10 cellular contexts compared by ENCODE assay signal in the genomic region with DNA sequence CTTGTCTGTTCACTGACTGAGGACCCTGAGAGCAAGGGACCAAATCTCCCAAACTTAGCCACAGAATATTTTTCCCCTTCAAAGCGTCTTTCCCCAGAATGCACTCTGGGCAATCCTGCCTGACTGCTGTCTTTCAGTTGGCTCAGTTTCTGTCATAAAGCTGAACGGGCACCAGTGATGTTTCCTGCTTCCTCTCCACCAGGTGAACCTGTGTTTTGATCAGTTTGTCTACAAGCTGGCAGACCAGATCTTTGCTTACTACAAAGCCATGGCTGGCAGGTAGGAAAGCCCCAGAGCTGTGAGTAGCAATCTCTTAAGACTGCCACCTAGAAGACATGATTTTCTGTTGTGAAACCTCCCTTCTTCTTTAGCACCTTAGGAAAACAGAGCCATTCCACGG.
A peak's percentile ranks its signal among the peaks of the same experiment; 100 is the strongest.
DNase-seq lines count a peak whose midpoint lies in the region; ATAC-seq and TF ChIP-seq lines count a peak whose summit lies in the region.
"Had no signal": no experiment of that assay in that cellular context is flagged by ENCODE, and none has a peak within 500 bp of the region (broad histone marks: within the 10 kb centered on the region; RNA-seq: fewer than 3 reads in every experiment).

No MANE protein-coding gene starts in this region.

- no peaks in the 10 kb centered on the region for H3K9me3 ChIP-seq in CD8-positive, alpha-beta T cell (ENCODE audit: low read length)
- H3K9me3 ChIP-seq in mucosa of stomach (ENCODE audit: control insufficient read depth, low read length), result no peaks in the 10 kb centered on the region

- peaks cover 92% of the 10 kb centered on the region for H3K36me3 Mint-ChIP-seq in CD8-positive, alpha-beta T cell
- peaks cover 7% of the 10 kb centered on the region; the same call in 1 of the 2 replicates for H3K36me3 Mint-ChIP-seq in HFFc6 (ENCODE audit: low read depth)
- H3K36me3 Mint-ChIP-seq in activated naive CD8-positive, alpha-beta T cell, result peaks cover 16% of the 10 kb centered on the region

- peaks cover 34% of the 10 kb centered on the region for H3K4me1 Mint-ChIP-seq in CD8-positive, alpha-beta T cell (ENCODE audit: low read depth)
- peaks cover 16% of the 10 kb centered on the region for H3K4me1 Mint-ChIP-seq in HFFc6 (ENCODE audit: low read depth)
- H3K4me1 Mint-ChIP-seq in activated naive CD8-positive, alpha-beta T cell (ENCODE audit: low read depth), result peaks cover 55% of the 10 kb centered on the region

- no peaks in the 10 kb centered on the region for H3K27me3 ChIP-seq in CD8-positive, alpha-beta T cell (ENCODE audit: insufficient read depth, low read length)
- no peaks in the 10 kb centered on the region for H3K27me3 ChIP-seq in mucosa of stomach (ENCODE audit: control insufficient read depth, insufficient read depth, low read length)
- H3K27me3 ChIP-seq: neural progenitor cell had no signal

- TF ChIP-seq CTCF in CD8-positive, alpha-beta T cell (IDR thresholded peaks at IDR 0.05), result no peak
- no peak for TF ChIP-seq CTCF in HFFc6 (IDR thresholded peaks at IDR 0.05)

- H3K4me3 ChIP-seq in CD8-positive, alpha-beta T cell (ENCODE audit: low read depth, low read length), result no peak overlapping the region
- H3K4me3 ChIP-seq in mucosa of stomach (ENCODE audit: low read length), result peak overlapping the region; percentile 6
- H3K4me3 ChIP-seq: neural progenitor cell had no signal

- H3K27ac ChIP-seq in CD8-positive, alpha-beta T cell (ENCODE audit: low read depth, low read length), result no peak overlapping the region
- H3K27ac ChIP-seq: neural progenitor cell, RWPE1 had no signal

- peak in 3 of 7 experiments; percentile 18 to 51 (median 51) for DNase-seq in CD8-positive, alpha-beta T cell
- DNase-seq in HFFc6 (no peak), kidney glomerular epithelial cell (lab: John Stamatoyannopoulos, UW) (no peak), NCI-H1105 treated with DMSO at 0.1 percent for 48 hours (lab: John Stamatoyannopoulos, UW) (no peak), NCI-H1092 treated with DMSO at 0.1 percent for 48 hours (lab: John Stamatoyannopoulos, UW) (no peak)

- POLR2A ChIA-PET in CD8-positive, alpha-beta T cell (lab: Charles Lee), result interaction anchor here (1.1 kb wide), 1 partner anchor 63 kb away, joined by 4 read pairs; no protein-coding TSS in a partner anchor

- no peaks in the 10 kb centered on the region for H3K27me3 Mint-ChIP-seq in CD8-positive, alpha-beta T cell (ENCODE audit: low read depth)
- H3K27me3 Mint-ChIP-seq in HFFc6 (ENCODE audit: insufficient read depth), result peaks cover 1% of the 10 kb centered on the region; the same call in 1 of the 2 replicates
- no peaks in the 10 kb centered on the region for H3K27me3 Mint-ChIP-seq in activated naive CD8-positive, alpha-beta T cell

- H3K9ac ChIP-seq in mucosa of stomach (ENCODE audit: low read length), result peak overlapping the region; percentile 18
- H3K9ac ChIP-seq: neural progenitor cell had no signal

- peaks cover 82% of the 10 kb centered on the region for H3K36me3 ChIP-seq in CD8-positive, alpha-beta T cell (ENCODE audit: insufficient read depth, low read length)
- no peaks in the 10 kb centered on the region for H3K36me3 ChIP-seq in mucosa of stomach (ENCODE audit: control insufficient read depth, insufficient read depth, low read length)
- H3K36me3 ChIP-seq: neural progenitor cell had no signal

- H3K4me3 Mint-ChIP-seq in CD8-positive, alpha-beta T cell, result peak overlapping the region; percentile 47
- peak overlapping the region; percentile 84; the same call in 1 of the 2 replicates for H3K4me3 Mint-ChIP-seq in HFFc6
- H3K4me3 Mint-ChIP-seq in activated naive CD8-positive, alpha-beta T cell, result no peak overlapping the region

- intact Hi-C loops in CD8-positive, alpha-beta T cell (cut with DNase I, micrococcal nuclease), result loop anchor here (1.0 to 5.0 kb wide), 4 partner anchors 149 to 416 kb away; partner anchors contain the start of gene LSM11 (in 2 of the 2)

- no peaks in the 10 kb centered on the region for H3K9me3 Mint-ChIP-seq in CD8-positive, alpha-beta T cell
- H3K9me3 Mint-ChIP-seq in HFFc6, result no peaks in the 10 kb centered on the region
- no peaks in the 10 kb centered on the region for H3K9me3 Mint-ChIP-seq in activated naive CD8-positive, alpha-beta T cell (ENCODE audit: low read depth)
- H3K9me3 Mint-ChIP-seq: neural progenitor cell had no signal

- H3K4me1 ChIP-seq in CD8-positive, alpha-beta T cell (ENCODE audit: insufficient read depth, low read length), result peaks cover 28% of the 10 kb centered on the region
- no peaks in the 10 kb centered on the region for H3K4me1 ChIP-seq in mucosa of stomach (ENCODE audit: control insufficient read depth, insufficient read depth, low read length)
- H3K4me1 ChIP-seq: neural progenitor cell had no signal

- ATAC-seq in CD8-positive, alpha-beta T cell, result peak; percentile 73
- ATAC-seq in esophagus mucosa, result no peak

- CTCF ChIA-PET in CD8-positive, alpha-beta T cell (lab: Charles Lee), result interaction anchor here (0.6 to 5.6 kb wide), 35 partner anchors 8 to 1949 kb away, joined by 3 to 65 read pairs (median 4); partner anchors contain the start of genes ITK and LSM11

- H3K27ac Mint-ChIP-seq in CD8-positive, alpha-beta T cell, result peak overlapping the region; percentile 95
- no peak overlapping the region for H3K27ac Mint-ChIP-seq in HFFc6
- peak overlapping the region; percentile 95 for H3K27ac Mint-ChIP-seq in activated naive CD8-positive, alpha-beta T cell
- H3K27ac Mint-ChIP-seq: neural progenitor cell had no signal
